37 cellular contexts compared by ENCODE assay signal in the genomic region with DNA sequence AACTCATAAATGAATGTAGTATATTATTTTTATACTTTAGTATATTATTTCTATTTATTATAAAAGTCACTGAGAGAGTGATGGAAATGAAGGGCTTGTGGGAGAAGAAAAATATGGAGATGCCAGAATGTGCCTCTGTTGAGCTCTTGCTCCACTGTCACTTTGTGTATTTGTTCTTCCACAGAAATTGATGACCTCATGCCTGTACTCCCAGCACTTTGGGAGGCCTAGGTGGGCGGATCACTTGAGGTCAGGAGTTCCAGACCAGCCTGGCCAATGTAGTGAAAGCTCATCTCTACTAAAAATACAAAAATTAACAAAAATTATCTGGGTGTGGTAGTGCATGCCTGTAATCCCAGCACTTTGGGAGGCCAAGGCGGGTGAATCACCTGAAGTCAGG.
A peak's percentile ranks its signal among the peaks of the same experiment; 100 is the strongest.
DNase-seq lines count a peak whose midpoint lies in the region; ATAC-seq, FAIRE-seq and TF ChIP-seq lines count a peak whose summit lies in the region.
"Had no signal": no experiment of that assay in that cellular context is flagged by ENCODE, and none has a peak within 500 bp of the region (broad histone marks: within the 10 kb centered on the region; RNA-seq: fewer than 3 reads in every experiment).

No MANE protein-coding gene starts in this region.

- TF ChIP-seq POLR2A in K562 (conservative IDR thresholded peaks at IDR 0.05), result no peak
- no peak for TF ChIP-seq POLR2A in HepG2 (IDR thresholded peaks at IDR 0.05; ENCODE audit: insufficient read depth in 1 of 2, low read depth in 2 of 2, low read length in 2 of 2)

- in situ Hi-C loops in K562 (cut with MboI), result no loop called here
- in situ Hi-C loops in HepG2 (cut with HindIII; ENCODE audit: extremely low pct_ligation_motif_present, low pct_unique_long_range_greater_than_20kb), result no loop called here

- DNase-seq in K562 (ENCODE audit: extremely low read depth in 1 of 4, low spot score in 3 of 4) (no peak), HepG2 (ENCODE audit: low spot score) (peak; percentile 49), progenitor cell of endocrine pancreas (ENCODE audit: low spot score, unreplicated experiment) (no peak), Kasumi-1 (lab: John Stamatoyannopoulos, UW) (no peak), iPS-NIHi11 (ENCODE audit: low spot score) (no peak), NCI-H2029 treated with DMSO at 0.1 percent for 48 hours (lab: John Stamatoyannopoulos, UW) (no peak)
- DNase-seq: 8988T; ACHN; AML-193; BE2C; C1 segment of cervical spinal cord; Caco-2; Calu3; CD4-positive, alpha-beta memory T cell; CD4-positive, alpha-beta T cell; CD4-positive, CD25-positive, alpha-beta regulatory T cell; CD8-positive, alpha-beta memory T cell; CD8-positive, alpha-beta T cell; COR-L47; DMS 273 treated with DMSO at 0.1 percent for 48 hours; DMS153; DMS53; DMS79; DMS79 treated with DMSO at 0.1 percent for 48 hours; DND-41; EL had no signal

- no peak overlapping the region for H3K4me3 Mint-ChIP-seq in progenitor cell of endocrine pancreas (ENCODE audit: low read depth)
- H3K4me3 Mint-ChIP-seq: B cell; CD14-positive monocyte; CD4-positive, alpha-beta memory T cell; CD4-positive, alpha-beta T cell; CD4-positive, CD25-positive, alpha-beta regulatory T cell; CD8-positive, alpha-beta memory T cell; CD8-positive, alpha-beta T cell had no signal

- H3K4me2 ChIP-seq in K562 (ENCODE audit: insufficient read depth, low read length) (no peak overlapping the region), HepG2 (ENCODE audit: low read depth, low read length) (no peak overlapping the region)
- H3K4me2 ChIP-seq: A549; BLaER1; BLaER1 treated with 17β-estradiol and CSF1 and Interleukin-3, amounts not matched to agents 10 nM and 100 nM had no signal

- H3K36me3 Mint-ChIP-seq in progenitor cell of endocrine pancreas (ENCODE audit: insufficient read depth), result no peaks in the 10 kb centered on the region
- H3K36me3 Mint-ChIP-seq: CD14-positive monocyte; CD4-positive, alpha-beta memory T cell; CD4-positive, CD25-positive, alpha-beta regulatory T cell; CD8-positive, alpha-beta memory T cell; CD8-positive, alpha-beta T cell had no signal

- no peak for FAIRE-seq in K562 (lab: Jason Lieb, UNC)
- no peak for FAIRE-seq in HepG2 (lab: Jason Lieb, UNC)
- FAIRE-seq: A204.1, A549, D721Med had no signal

- WGBS in K562 (ENCODE audit: insufficient coverage, low coverage, missing lambda C conversion rate), result 0% methylated on average over 2 of the region's 2 CpGs
- WGBS in HepG2 (ENCODE audit: low lambda C conversion rate), result 76% methylated on average over 2 of the region's 2 CpGs

- intact Hi-C loops in K562 (cut with micrococcal nuclease) (no loop called here), HepG2 (cut with micrococcal nuclease; ENCODE audit: unreplicated experiment) (no loop called here)

- H3K27me3 Mint-ChIP-seq in progenitor cell of endocrine pancreas, result no peaks in the 10 kb centered on the region
- H3K27me3 Mint-ChIP-seq: CD4-positive, CD25-positive, alpha-beta regulatory T cell had no signal

- H3K27me3 ChIP-seq in K562 (ENCODE audit: control insufficient read depth in 2 of 2, insufficient read depth in 2 of 2, low read length in 2 of 2) (peaks cover 41 to 47% of the 10 kb centered on the region in 2 experiments), HepG2 (ENCODE audit: control insufficient read depth in 1 of 2, insufficient read depth in 2 of 2, low read length in 2 of 2) (no peaks in the 10 kb centered on the region)
- H3K27me3 ChIP-seq: BE2C; BLaER1; BLaER1 treated with 17β-estradiol and CSF1 and Interleukin-3, amounts not matched to agents 10 nM and 100 nM had no signal

- H2AFZ ChIP-seq in K562 (ENCODE audit: low read depth, low read length) (no peak overlapping the region), HepG2 (ENCODE audit: low read length) (no peak overlapping the region)

- BruUV-seq in K562 (replicated peaks; lab: Mats Ljungman, UMichigan), result no TSS peak
- no TSS peak for BruUV-seq in HepG2 (replicated peaks; lab: Mats Ljungman, UMichigan)

- H3K9me3 ChIP-seq in HEK293 (ENCODE audit: control insufficient read depth, insufficient read depth, low read depth, low read length) (no peaks in the 10 kb centered on the region), K562 (replicated peaks; ENCODE audit: control insufficient read depth, insufficient read depth, low read depth, low read length) (no peaks in the 10 kb centered on the region), HepG2 (ENCODE audit: low read length) (no peaks in the 10 kb centered on the region)
- H3K9me3 ChIP-seq: A549, BE2C, BLaER1, Caco-2 had no signal

- H3K36me3 ChIP-seq in HEK293 (ENCODE audit: control insufficient read depth in 2 of 2, insufficient read depth in 1 of 2, low read length in 2 of 2) (no peaks in the 10 kb centered on the region), K562 (ENCODE audit: control insufficient read depth, insufficient read depth, low read length) (no peaks in the 10 kb centered on the region), HepG2 (replicated peaks in 1 of 2; ENCODE audit: control insufficient read depth in 1 of 2, insufficient read depth in 2 of 2, low read length in 2 of 2) (no peaks in the 10 kb centered on the region)
- H3K36me3 ChIP-seq: BE2C had no signal

- no peaks in the 10 kb centered on the region for H3K9me3 Mint-ChIP-seq in progenitor cell of endocrine pancreas (ENCODE audit: low read depth)
- H3K9me3 Mint-ChIP-seq: CD4-positive, alpha-beta memory T cell; CD4-positive, alpha-beta T cell; CD4-positive, CD25-positive, alpha-beta regulatory T cell; CD8-positive, alpha-beta memory T cell; CD8-positive, alpha-beta T cell had no signal

- CTCF ChIA-PET in HEK293 (lab: Yijun Ruan, JAX), result interaction anchor here (0.6 to 1.1 kb wide), 4 partner anchors 12 to 80 kb away, joined by 3 to 4 read pairs (median 3); no protein-coding TSS in a partner anchor
- CTCF ChIA-PET in K562 (lab: Yijun Ruan, JAX; ENCODE audit: low intra/inter-chr PET ratio), result no interaction called here
- CTCF ChIA-PET in HepG2 (lab: Yijun Ruan, JAX; ENCODE audit: low intra/inter-chr PET ratio, low total read pairs), result no interaction called here

- H3K4me3 ChIP-seq in HEK293 (ENCODE audit: low read depth, low read length), result no peak overlapping the region
- no peak overlapping the region for H3K4me3 ChIP-seq in K562
- H3K4me3 ChIP-seq in HepG2 (replicated peaks in 1 of 3; ENCODE audit: insufficient read depth in 1 of 3, low read depth in 2 of 3, low read length in 3 of 3), result no peak overlapping the region
- H3K4me3 ChIP-seq: A549; BLaER1; BLaER1 treated with 17β-estradiol and CSF1 and Interleukin-3, amounts not matched to agents 10 nM and 100 nM had no signal

- H3K79me2 ChIP-seq in K562 (ENCODE audit: control insufficient read depth, insufficient read depth, low read length), result no peaks in the 10 kb centered on the region
- no peaks in the 10 kb centered on the region for H3K79me2 ChIP-seq in HepG2 (ENCODE audit: insufficient read depth, low read length)

- H3K4me1 Mint-ChIP-seq in progenitor cell of endocrine pancreas (ENCODE audit: low read depth), result peaks cover 4% of the 10 kb centered on the region
- H3K4me1 Mint-ChIP-seq: B cell; CD4-positive, alpha-beta memory T cell; CD4-positive, CD25-positive, alpha-beta regulatory T cell had no signal

- no peaks in the 10 kb centered on the region for H3K9me1 ChIP-seq in K562 (ENCODE audit: control insufficient read depth, insufficient read depth, low read length)

- no peak for TF ChIP-seq CTCF in HEK293 (tag by site-specific recombination; IDR thresholded peaks at IDR 0.05)
- no peak for TF ChIP-seq CTCF in K562 (IDR thresholded peaks at IDR 0.05 in 2 of 3, conservative IDR thresholded peaks at IDR 0.05 in 1 of 3; ENCODE audit: insufficient read depth in 2 of 3, low read depth in 1 of 3, low read length in 3 of 3)
- no peak for TF ChIP-seq CTCF in HepG2 (CRISPR knock-in tag; IDR thresholded peaks at IDR 0.05)
- no peak for TF ChIP-seq CTCF in progenitor cell of endocrine pancreas (IDR thresholded peaks at IDR 0.05; ENCODE audit: unreplicated experiment)

- H4K20me1 ChIP-seq in K562 (replicated peaks; ENCODE audit: control insufficient read depth, insufficient read depth, low read length) (peaks cover 2% of the 10 kb centered on the region; the same call in 1 of the 2 replicates), HepG2 (ENCODE audit: insufficient read depth, low read length) (no peaks in the 10 kb centered on the region)
- H4K20me1 ChIP-seq: BLaER1; BLaER1 treated with 17β-estradiol and CSF1 and Interleukin-3, amounts not matched to agents 10 nM and 100 nM had no signal

- H3K27ac ChIP-seq in HEK293 (ENCODE audit: extremely low read depth, low read depth, low read length), result no peak overlapping the region
- no peak overlapping the region for H3K27ac ChIP-seq in K562 (ENCODE audit: extremely low read depth, low read depth, low read length)
- H3K27ac ChIP-seq in HepG2 (ENCODE audit: extremely low read length, insufficient read depth, low read length), result no peak overlapping the region
- H3K27ac ChIP-seq: 22Rv1; A549; BLaER1; BLaER1 treated with 17β-estradiol and CSF1 and Interleukin-3, amounts not matched to agents 10 nM and 100 nM; C4-2B had no signal

- ATAC-seq in K562, result no peak
- no peak for ATAC-seq in HepG2
- no peak for ATAC-seq in HG02678 (IDR thresholded peaks at IDR 0.05; ENCODE audit: unreplicated experiment)
- ATAC-seq: A549; CD8-positive, alpha-beta T cell had no signal

- no peak for TF ChIP-seq RAD21 in K562 (CRISPR knock-in tag; conservative IDR thresholded peaks at IDR 0.05 in 1 of 2, IDR thresholded peaks at IDR 0.05 in 1 of 2)
- no peak for TF ChIP-seq RAD21 in HepG2 (CRISPR knock-in tag; IDR thresholded peaks at IDR 0.05)

- POLR2A ChIA-PET in HEK293 (lab: Yijun Ruan, JAX) (no interaction called here), K562 (lab: Yijun Ruan, JAX) (no interaction called here), HepG2 (lab: Yijun Ruan, JAX) (interaction anchor here (0.7 kb wide), 1 partner anchor 76 kb away, joined by 3 read pairs; the partner anchor contains the start of gene STK17A)

- no peak for TF ChIP-seq EP300 in K562 (IDR thresholded peaks at IDR 0.05; ENCODE audit: low read length)
- no peak for TF ChIP-seq EP300 in HepG2 (IDR thresholded peaks at IDR 0.05; ENCODE audit: low read depth in 2 of 2, low read length in 2 of 2)
- TF ChIP-seq EP300 in HepG2 (CRISPR knock-in tag; IDR thresholded peaks at IDR 0.05; ENCODE audit: borderline replicate concordance), result no peak

- H3K9ac ChIP-seq in K562 (ENCODE audit: insufficient read depth in 1 of 2, low read depth in 2 of 2, low read length in 2 of 2), result no peak overlapping the region
- H3K9ac ChIP-seq in HepG2 (ENCODE audit: insufficient read depth, low read depth, low read length), result no peak overlapping the region
- H3K9ac ChIP-seq: BLaER1; BLaER1 treated with 17β-estradiol and CSF1 and Interleukin-3, amounts not matched to agents 10 nM and 100 nM had no signal

- H3K4me1 ChIP-seq in HEK293 (ENCODE audit: control insufficient read depth, insufficient read depth, low read length) (no peaks in the 10 kb centered on the region), K562 (replicated peaks in 1 of 2; ENCODE audit: control insufficient read depth in 2 of 2, insufficient read depth in 2 of 2, low read length in 2 of 2) (no peaks in the 10 kb centered on the region), HepG2 (ENCODE audit: insufficient read depth, low read length) (peaks cover 63% of the 10 kb centered on the region)
- H3K4me1 ChIP-seq: A549, BE2C had no signal

- peak overlapping the region; percentile 62 for H3K27ac Mint-ChIP-seq in progenitor cell of endocrine pancreas
- H3K27ac Mint-ChIP-seq: B cell; CD14-positive monocyte; CD4-positive, alpha-beta memory T cell; CD4-positive, alpha-beta T cell; CD4-positive, CD25-positive, alpha-beta regulatory T cell; CD8-positive, alpha-beta memory T cell; CD8-positive, alpha-beta T cell had no signal
